Comparison of ENCODE assay signal across 21 cellular contexts in genomic region chr20:22475662-22476061, GRCh38.
A peak's percentile ranks its signal among the peaks of the same experiment; 100 is the strongest.
DNase-seq lines count a peak whose midpoint lies in the region; ATAC-seq and TF ChIP-seq lines count a peak whose summit lies in the region.
"Had no signal": no experiment of that assay in that cellular context is flagged by ENCODE, and none has a peak within 500 bp of the region (broad histone marks: within the 10 kb centered on the region; RNA-seq: fewer than 3 reads in every experiment).

No MANE protein-coding gene starts in this region.

- no peaks in the 10 kb centered on the region for H3K9me3 ChIP-seq in CD4-positive, alpha-beta T cell (ENCODE audit: control insufficient read depth, low read length)

- CTCF ChIA-PET in CD4-positive, alpha-beta T cell (lab: Charles Lee), result no interaction called here

- H3K27me3 ChIP-seq in CD4-positive, alpha-beta T cell (ENCODE audit: control insufficient read depth, insufficient read depth, low read length), result no peaks in the 10 kb centered on the region

- POLR2A ChIA-PET in CD4-positive, alpha-beta T cell (lab: Charles Lee), result no interaction called here

- H3K27me3 Mint-ChIP-seq in CD4-positive, alpha-beta T cell, result no peaks in the 10 kb centered on the region
- H3K27me3 Mint-ChIP-seq: activated CD8-positive, alpha-beta memory T cell treated with anti-CD3 and anti-CD28 coated beads, Interleukin-2, amount 10 ng/mL, durations not matched to agents 7 days and 5 days; stimulated activated naive CD8-positive, alpha-beta T cell treated with anti-CD3 and anti-CD28 coated beads, Interleukin-15, Interleukin-2, amounts not matched to agents 100 ng/mL and 50 ng/mL, for 24 hours had no signal

- peaks cover 14% of the 10 kb centered on the region for H3K9me3 Mint-ChIP-seq in CD4-positive, alpha-beta T cell

- H3K36me3 Mint-ChIP-seq in CD4-positive, alpha-beta T cell (ENCODE audit: low read depth), result no peaks in the 10 kb centered on the region
- H3K36me3 Mint-ChIP-seq: CD8-positive, alpha-beta T cell had no signal

- no peaks in the 10 kb centered on the region for H3K4me1 Mint-ChIP-seq in CD4-positive, alpha-beta T cell (ENCODE audit: low read depth)
- H3K4me1 Mint-ChIP-seq: activated CD8-positive, alpha-beta memory T cell treated with anti-CD3 and anti-CD28 coated beads, Interleukin-2, amount 10 ng/mL, durations not matched to agents 7 days and 5 days; neural crest cell had no signal

- no peak for DNase-seq in stimulated activated CD4-positive, alpha-beta T cell treated with anti-CD3 and anti-CD28 coated beads, Interleukin-1b, Interleukin-23, amount 100 ng/mL, for 48 hours
- DNase-seq in activated CD4-positive, alpha-beta T cell treated with anti-CD3 and anti-CD28 coated beads for 1 hour, result no peak
- DNase-seq in CD4-positive, alpha-beta T cell, result no peak
- DNase-seq in activated CD4-positive, alpha-beta T cell treated with anti-CD3 and anti-CD28 coated beads, Interleukin-2, amount 50 U/mL, for 48 hours, result no peak
- DNase-seq: ACHN; activated CD8-positive, alpha-beta memory T cell treated with anti-CD3 and anti-CD28 coated beads, Interleukin-2, amount 10 ng/mL, durations not matched to agents 7 days and 5 days; activated effector memory CD4-positive, alpha-beta T cell treated with Interleukin-2 at 50 U/mL for 16 hours; anterior cingulate cortex; CD8-positive, alpha-beta T cell; DND-41; endodermal cell; GOT3; NCI-H1694; NCI-H446 had no signal

- H3K4me3 Mint-ChIP-seq in CD4-positive, alpha-beta T cell, result no peak overlapping the region
- H3K4me3 Mint-ChIP-seq: activated CD8-positive, alpha-beta memory T cell treated with anti-CD3 and anti-CD28 coated beads, Interleukin-2, amount 10 ng/mL, durations not matched to agents 7 days and 5 days; CD8-positive, alpha-beta T cell; endodermal cell; neural crest cell; stimulated activated naive CD8-positive, alpha-beta T cell treated with anti-CD3 and anti-CD28 coated beads, Interleukin-15, Interleukin-2, amounts not matched to agents 100 ng/mL and 50 ng/mL, for 24 hours had no signal

- no peak overlapping the region for H3K27ac ChIP-seq in CD4-positive, alpha-beta T cell (ENCODE audit: low read depth, low read length)

- intact Hi-C loops in CD4-positive, alpha-beta T cell (cut with DNase I, micrococcal nuclease), result no loop called here

- ATAC-seq in GM18502 (IDR thresholded peaks at IDR 0.05; ENCODE audit: poor library complexity, unreplicated experiment) (peak; percentile 94), GM19397 (IDR thresholded peaks at IDR 0.05; ENCODE audit: unreplicated experiment) (peak; percentile 91), HG02763 (IDR thresholded peaks at IDR 0.05; ENCODE audit: unreplicated experiment) (peak; percentile 96), HG03457 (IDR thresholded peaks at IDR 0.05; ENCODE audit: unreplicated experiment) (peak; percentile 94)
- no peak for ATAC-seq in CD4-positive, alpha-beta T cell (ENCODE audit: poor library complexity)
- ATAC-seq: activated CD4-positive, CD25-positive, alpha-beta regulatory T cell treated with anti-CD3 and anti-CD28 coated beads, Interleukin-2, amount 50 U/mL, for 24 hours; activated CD8-positive, alpha-beta memory T cell treated with anti-CD3 and anti-CD28 coated beads, Interleukin-2, amount 10 ng/mL, durations not matched to agents 7 days and 5 days; CD8-positive, alpha-beta T cell had no signal

- TF ChIP-seq CTCF in CD4-positive, alpha-beta T cell (IDR thresholded peaks at IDR 0.05), result no peak

- H3K27ac Mint-ChIP-seq in CD4-positive, alpha-beta T cell, result no peak overlapping the region
- H3K27ac Mint-ChIP-seq: activated CD8-positive, alpha-beta memory T cell treated with anti-CD3 and anti-CD28 coated beads, Interleukin-2, amount 10 ng/mL, durations not matched to agents 7 days and 5 days; CD8-positive, alpha-beta T cell; endodermal cell; stimulated activated naive CD8-positive, alpha-beta T cell treated with anti-CD3 and anti-CD28 coated beads, Interleukin-15, Interleukin-2, amounts not matched to agents 100 ng/mL and 50 ng/mL, for 24 hours had no signal
